5 cellular contexts compared by ENCODE assay signal in the genomic region with DNA sequence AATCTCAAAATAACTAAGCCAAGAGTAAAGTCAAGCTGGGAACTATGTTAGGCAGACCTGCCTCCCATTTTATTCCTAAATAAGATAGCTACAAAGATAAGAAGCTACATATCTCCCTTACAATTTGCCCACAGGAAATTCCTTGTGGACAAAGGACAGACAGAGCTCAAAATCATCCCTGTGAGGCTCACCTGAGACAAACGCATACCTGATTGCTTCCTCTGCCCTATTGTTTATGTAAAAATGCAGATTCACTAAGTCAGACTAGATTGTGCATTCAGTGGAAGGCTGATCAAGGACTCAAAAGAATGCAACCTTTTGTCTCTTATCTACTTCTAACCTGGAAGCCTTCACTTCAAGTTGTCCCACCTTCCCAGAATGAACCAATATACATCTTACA. TPM values are rescaled to one million over a fixed set of nuclear protein-coding genes. Genes with fewer than 3 reads are reported as not detected.
"Had no signal": no experiment of that assay in that cellular context is flagged by ENCODE, and none has a peak within 500 bp of the region (broad histone marks: within the 10 kb centered on the region; RNA-seq: fewer than 3 reads in every experiment).

No MANE protein-coding gene starts in this region.

RNA-seq across cellular contexts. Expression of a gene that starts 56.2 kb away (rescaled TPM):
- total RNA-seq: myocyte; natural killer cell treated with Interleukin-12 subunit alpha and Interleukin-12 subunit beta and Interleukin-15 and Interleukin-18, amount 100 ng/mL, for 72 hours; pulmonary artery endothelial cell had no signal
- polyA plus RNA-seq: immature natural killer cell; naive thymus-derived CD4-positive, alpha-beta T cell had no signal
